ENCODE assay signal across 23 cellular contexts in genomic region chr5:42641321-42642005, GRCh38.
DNase-seq lines count a peak whose midpoint lies in the region; ATAC-seq and TF ChIP-seq lines count a peak whose summit lies in the region.
"Had no signal": no experiment of that assay in that cellular context is flagged by ENCODE, and none has a peak within 500 bp of the region (broad histone marks: within the 10 kb centered on the region; RNA-seq: fewer than 3 reads in every experiment).

No MANE protein-coding gene starts in this region.

- in situ Hi-C loops in HAP-1 (cut with MboI; ENCODE audit: low sequenced_read_pairs), result no loop called here

- peak overlapping the region; percentile 49 for H3K4me2 ChIP-seq in smooth muscle cell

- TF ChIP-seq EP300 in sigmoid colon (IDR thresholded peaks at IDR 0.05), result no peak

- H3K4me3 ChIP-seq in smooth muscle cell (no peak overlapping the region), HAP-1 (no peak overlapping the region), sigmoid colon (no peak overlapping the region)
- H3K4me3 ChIP-seq: lower lobe of right lung, mucosa of descending colon, transverse colon had no signal

- no peaks in the 10 kb centered on the region for H3F3A ChIP-seq in smooth muscle cell (ENCODE audit: low read depth)

- no peaks in the 10 kb centered on the region for H3K79me2 ChIP-seq in smooth muscle cell (ENCODE audit: low read depth)

- POLR2A ChIA-PET in RWPE1 (lab: Yijun Ruan, JAX; ENCODE audit: low non-redundant PET), result no interaction called here

- H3K36me3 ChIP-seq in smooth muscle cell (ENCODE audit: low read depth) (no peaks in the 10 kb centered on the region), HAP-1 (replicated peaks) (no peaks in the 10 kb centered on the region), sigmoid colon (no peaks in the 10 kb centered on the region)
- H3K36me3 ChIP-seq: lower lobe of right lung, transverse colon had no signal

- H3K9me3 ChIP-seq in smooth muscle cell (replicated peaks; ENCODE audit: low read depth), result no peaks in the 10 kb centered on the region
- no peaks in the 10 kb centered on the region for H3K9me3 ChIP-seq in HAP-1
- H3K9me3 ChIP-seq in sigmoid colon, result no peaks in the 10 kb centered on the region
- H3K9me3 ChIP-seq: lower lobe of right lung, mucosa of descending colon, transverse colon had no signal

- ATAC-seq in esophagus mucosa, result peak; percentile 88
- ATAC-seq: activated CD4-positive, alpha-beta T cell treated with anti-CD3 and anti-CD28 coated beads for 36 hours; lower lobe of right lung; mucosa of descending colon; natural killer cell treated with Interleukin-12 subunit alpha and Interleukin-12 subunit beta and Interleukin-15 and Interleukin-18, amount 100 ng/mL, for 72 hours had no signal

- TF ChIP-seq CTCF in RWPE1 (conservative IDR thresholded peaks at IDR 0.05; ENCODE audit: low read depth) (no peak), smooth muscle cell (IDR thresholded peaks at IDR 0.05; ENCODE audit: borderline replicate concordance, insufficient read depth, poor library complexity, severe bottlenecking) (no peak), sigmoid colon (IDR thresholded peaks at IDR 0.05) (no peak)

- no peak for TF ChIP-seq POLR2A in sigmoid colon (IDR thresholded peaks at IDR 0.05)

- no peaks in the 10 kb centered on the region for H3K27me3 ChIP-seq in smooth muscle cell (ENCODE audit: low read depth)
- H3K27me3 ChIP-seq in HAP-1 (ENCODE audit: low read depth), result no peaks in the 10 kb centered on the region; the same call in 1 of the 2 replicates
- H3K27me3 ChIP-seq in sigmoid colon, result no peaks in the 10 kb centered on the region
- H3K27me3 ChIP-seq: transverse colon had no signal

- H2AFZ ChIP-seq in smooth muscle cell (ENCODE audit: low read depth), result no peak overlapping the region

- no peaks in the 10 kb centered on the region for H4K20me1 ChIP-seq in smooth muscle cell (ENCODE audit: low read depth)

- H3K9ac ChIP-seq in smooth muscle cell (ENCODE audit: low read depth), result no peak overlapping the region

- CTCF ChIA-PET in RWPE1 (lab: Yijun Ruan, JAX), result no interaction called here

- WGBS in smooth muscle cell (ENCODE audit: low lambda C conversion rate), result 54% methylated on average over 4 of the region's 4 CpGs
- WGBS in sigmoid colon, 2 donors, result 75 to 85% methylated on average over 4 of the region's 4 CpGs

- intact Hi-C loops in sigmoid colon (cut with DNase I), result no loop called here

- DNase-seq in HK-2 (ENCODE audit: unreplicated experiment) (peak; percentile 9), RWPE1 (ENCODE audit: low spot score) (peak; percentile 64), smooth muscle cell (lab: John Stamatoyannopoulos, UW; ENCODE audit: unreplicated experiment) (no peak), HAP-1 (ENCODE audit: low spot score in 2 of 2) (no peak), sigmoid colon (no peak), NCI-H1694 (lab: John Stamatoyannopoulos, UW) (no peak)
- DNase-seq: activated CD4-positive, alpha-beta T cell treated with anti-CD3 and anti-CD28 coated beads for 36 hours; activated effector memory CD4-positive, alpha-beta T cell treated with Interleukin-2 at 50 U/mL for 16 hours; activated naive CD8-positive, alpha-beta T cell treated with anti-CD3 and anti-CD28 coated beads for 36 hours; activated T-cell treated with anti-CD3 and anti-CD28 coated beads for 4 hours; C1 segment of cervical spinal cord; Calu3; glutamatergic neuron; Kasumi-1; lower lobe of right lung; mucosa of descending colon; NCI-H1105; NCI-H1930; small intestine; stimulated activated CD4-positive, alpha-beta T cell treated with anti-CD3 and anti-CD28 coated beads, Interleukin-1b, Interleukin-23, amount 100 ng/mL, for 48 hours; transverse colon had no signal

- H3K27ac ChIP-seq in RWPE1 (no peak overlapping the region), smooth muscle cell (ENCODE audit: low read depth) (peak overlapping the region; percentile 67), sigmoid colon (no peak overlapping the region)
- H3K27ac ChIP-seq: lower lobe of right lung, transverse colon had no signal

- H3K4me1 ChIP-seq in smooth muscle cell (ENCODE audit: low read depth) (no peaks in the 10 kb centered on the region), HAP-1 (no peaks in the 10 kb centered on the region), sigmoid colon (no peaks in the 10 kb centered on the region)
- H3K4me1 ChIP-seq: lower lobe of right lung, transverse colon had no signal

Comparison
In these comparisons a context has a peak if more than half of its experiments do, and no peak if none do; other contexts are left out.
1. DNase-seq: peak in HK-2 (single experiment) and RWPE1 (single experiment); none in smooth muscle cell (single experiment), HAP-1 (0 of 2), sigmoid colon (single experiment) and NCI-H1694 (single experiment).